20 cellular contexts compared by ENCODE assay signal in the genomic region with DNA sequence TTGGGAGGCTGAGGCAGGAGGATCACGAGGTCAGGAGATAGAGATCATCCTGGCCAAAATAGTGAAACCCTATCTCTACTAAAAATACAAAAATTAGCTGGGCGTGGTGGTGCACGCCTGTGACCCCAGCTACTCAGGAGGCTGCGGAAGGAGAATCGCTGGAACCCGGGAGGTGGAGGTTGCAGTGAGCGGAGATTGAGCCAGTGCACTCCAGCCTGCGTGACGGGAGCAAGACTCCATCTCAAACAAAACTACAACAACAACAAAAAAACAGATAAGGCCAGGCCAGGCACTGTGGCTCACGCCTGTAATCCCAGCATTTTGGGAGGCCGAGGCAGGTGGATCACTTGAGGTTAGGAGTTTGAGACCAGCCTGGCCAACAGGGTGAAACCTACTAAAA. TPM values are rescaled to one million over a fixed set of nuclear protein-coding genes. Genes with fewer than 3 reads are reported as not detected.
"Had no signal": no experiment of that assay in that cellular context is flagged by ENCODE, and none has a peak within 500 bp of the region (broad histone marks: within the 10 kb centered on the region; RNA-seq: fewer than 3 reads in every experiment).

No MANE protein-coding gene starts in this region.

RNA-seq across cellular contexts. Expression of gene RNU11, which starts 3.0 kb away (rescaled TPM):
- total RNA-seq: chondrocyte, colonic mucosa, dermis microvascular lymphatic vessel endothelial cell, endodermal cell, esophagus mucosa, esophagus squamous epithelium, gastroesophageal sphincter, heart left ventricle, kidney epithelial cell, left cardiac atrium, left lung, left ventricle myocardium superior, lower leg skin, lower lobe of right lung, lung microvascular endothelial cell, mesenteric fat pad, mesothelial cell of epicardium, mucosa of descending colon, myocyte had no signal
- polyA plus RNA-seq: heart left ventricle, keratinocyte had no signal
